Comparison of ENCODE assay signal across 2 cellular contexts in the genomic region with DNA sequence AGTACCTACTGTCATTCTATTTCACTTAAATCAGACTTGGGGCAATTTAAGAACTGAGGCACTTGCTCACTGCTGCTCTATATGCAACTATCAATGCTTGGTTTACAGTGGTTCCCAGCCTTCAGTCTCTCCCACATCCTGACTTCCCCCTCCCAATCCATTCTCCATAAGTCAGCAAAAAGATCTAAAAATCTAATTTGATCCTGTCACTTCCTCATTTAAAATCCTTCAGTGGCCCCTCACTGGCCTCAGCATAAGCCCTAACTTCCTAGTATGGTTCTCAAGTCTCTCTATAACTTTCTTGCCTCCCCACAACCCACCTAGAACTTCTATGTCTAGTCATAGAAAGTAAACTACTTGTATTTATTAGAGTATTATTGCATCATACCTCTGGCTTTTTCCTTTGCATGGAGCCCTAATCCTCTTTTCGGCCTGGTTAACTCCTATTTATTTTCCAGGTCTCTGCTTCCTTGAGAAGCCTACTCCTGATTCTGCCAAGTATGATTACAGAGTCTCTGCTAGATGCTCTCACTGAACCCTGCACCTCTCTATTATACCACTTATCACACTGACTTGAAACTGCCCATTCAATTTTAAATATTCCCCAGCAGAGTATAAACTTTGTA.
TF ChIP-seq lines count a peak whose summit lies in the region.

No MANE protein-coding gene starts in this region.

TF ChIP-seq in HepG2, 621 proteins besides CTCF, POLR2A, EP300 and RAD21 (continues in another document):
- TF ChIP-seq, protein P1, sequence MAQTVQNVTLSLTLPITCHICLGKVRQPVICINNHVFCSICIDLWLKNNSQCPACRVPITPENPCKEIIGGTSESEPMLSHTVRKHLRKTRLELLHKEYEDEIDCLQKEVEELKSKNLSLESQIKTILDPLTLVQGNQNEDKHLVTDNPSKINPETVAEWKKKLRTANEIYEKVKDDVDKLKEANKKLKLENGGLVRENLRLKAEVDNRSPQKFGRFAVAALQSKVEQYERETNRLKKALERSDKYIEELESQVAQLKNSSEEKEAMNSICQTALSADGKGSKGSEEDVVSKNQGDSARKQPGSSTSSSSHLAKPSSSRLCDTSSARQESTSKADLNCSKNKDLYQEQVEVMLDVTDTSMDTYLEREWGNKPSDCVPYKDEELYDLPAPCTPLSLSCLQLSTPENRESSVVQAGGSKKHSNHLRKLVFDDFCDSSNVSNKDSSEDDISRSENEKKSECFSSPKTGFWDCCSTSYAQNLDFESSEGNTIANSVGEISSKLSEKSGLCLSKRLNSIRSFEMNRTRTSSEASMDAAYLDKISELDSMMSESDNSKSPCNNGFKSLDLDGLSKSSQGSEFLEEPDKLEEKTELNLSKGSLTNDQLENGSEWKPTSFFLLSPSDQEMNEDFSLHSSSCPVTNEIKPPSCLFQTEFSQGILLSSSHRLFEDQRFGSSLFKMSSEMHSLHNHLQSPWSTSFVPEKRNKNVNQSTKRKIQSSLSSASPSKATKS (CRISPR knock-in tag; IDR thresholded peaks at IDR 0.05): no peak
- TF ChIP-seq NCOA1 (CRISPR knock-in tag; IDR thresholded peaks at IDR 0.05) (no peak), CBX1 (IDR thresholded peaks at IDR 0.05; ENCODE audit: low read depth) (no peak), ZNF790 (CRISPR knock-in tag; IDR thresholded peaks at IDR 0.05; ENCODE audit: borderline replicate concordance) (no peak), NCOA2 (CRISPR knock-in tag; IDR thresholded peaks at IDR 0.05) (no peak), ZNF724P (CRISPR knock-in tag; IDR thresholded peaks at IDR 0.05; ENCODE audit: borderline replicate concordance) (no peak), CEBPG (CRISPR knock-in tag; IDR thresholded peaks at IDR 0.05) (peak; percentile 48), MAFF (IDR thresholded peaks at IDR 0.05; ENCODE audit: low read depth, low read length) (peak; percentile 21; the same call in 1 of the 2 replicates), ATF7 (IDR thresholded peaks at IDR 0.05) (peak; percentile 74), ATF7 (CRISPR knock-in tag; IDR thresholded peaks at IDR 0.05) (no peak)
- TF ChIP-seq, protein P2, sequence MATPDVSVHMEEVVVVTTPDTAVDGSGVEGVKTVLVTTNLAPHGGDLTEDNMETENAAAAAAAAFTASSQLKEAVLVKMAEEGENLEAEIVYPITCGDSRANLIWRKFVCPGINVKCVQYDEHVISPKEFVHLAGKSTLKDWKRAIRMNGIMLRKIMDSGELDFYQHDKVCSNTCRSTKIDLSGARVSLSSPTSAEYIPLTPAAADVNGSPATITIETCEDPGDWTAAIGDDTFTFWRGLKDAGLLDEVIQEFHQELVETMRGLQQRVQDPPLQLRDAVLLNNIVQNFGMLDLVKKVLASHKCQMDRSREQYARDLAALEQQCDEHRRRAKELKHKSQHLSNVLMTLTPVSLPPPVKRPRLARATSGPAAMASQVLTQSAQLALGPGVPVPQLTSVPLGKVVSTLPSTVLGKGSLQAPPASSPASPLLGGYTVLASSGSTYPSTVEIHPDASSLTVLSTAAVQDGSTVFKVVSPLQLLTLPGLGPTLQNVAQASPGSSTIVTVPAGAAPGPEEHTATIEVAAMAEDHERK (CRISPR knock-in tag; IDR thresholded peaks at IDR 0.05; ENCODE audit: low read depth): no peak
- TF ChIP-seq, protein P3, sequence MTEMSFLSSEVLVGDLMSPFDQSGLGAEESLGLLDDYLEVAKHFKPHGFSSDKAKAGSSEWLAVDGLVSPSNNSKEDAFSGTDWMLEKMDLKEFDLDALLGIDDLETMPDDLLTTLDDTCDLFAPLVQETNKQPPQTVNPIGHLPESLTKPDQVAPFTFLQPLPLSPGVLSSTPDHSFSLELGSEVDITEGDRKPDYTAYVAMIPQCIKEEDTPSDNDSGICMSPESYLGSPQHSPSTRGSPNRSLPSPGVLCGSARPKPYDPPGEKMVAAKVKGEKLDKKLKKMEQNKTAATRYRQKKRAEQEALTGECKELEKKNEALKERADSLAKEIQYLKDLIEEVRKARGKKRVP (CRISPR knock-in tag; IDR thresholded peaks at IDR 0.05): no peak
- TF ChIP-seq, protein P4, sequence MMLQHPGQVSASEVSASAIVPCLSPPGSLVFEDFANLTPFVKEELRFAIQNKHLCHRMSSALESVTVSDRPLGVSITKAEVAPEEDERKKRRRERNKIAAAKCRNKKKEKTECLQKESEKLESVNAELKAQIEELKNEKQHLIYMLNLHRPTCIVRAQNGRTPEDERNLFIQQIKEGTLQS (CRISPR knock-in tag; IDR thresholded peaks at IDR 0.05): no peak
- TF ChIP-seq, protein P5, sequence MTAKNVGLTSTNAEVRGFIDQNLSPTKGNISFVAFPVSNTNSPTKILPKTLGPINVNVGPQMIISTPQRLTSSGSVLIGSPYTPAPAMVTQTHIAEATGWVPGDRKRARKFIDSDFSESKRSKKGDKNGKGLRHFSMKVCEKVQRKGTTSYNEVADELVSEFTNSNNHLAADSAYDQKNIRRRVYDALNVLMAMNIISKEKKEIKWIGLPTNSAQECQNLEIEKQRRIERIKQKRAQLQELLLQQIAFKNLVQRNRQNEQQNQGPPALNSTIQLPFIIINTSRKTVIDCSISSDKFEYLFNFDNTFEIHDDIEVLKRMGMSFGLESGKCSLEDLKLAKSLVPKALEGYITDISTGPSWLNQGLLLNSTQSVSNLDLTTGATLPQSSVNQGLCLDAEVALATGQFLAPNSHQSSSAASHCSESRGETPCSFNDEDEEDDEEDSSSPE (CRISPR knock-in tag; IDR thresholded peaks at IDR 0.05): no peak
- TF ChIP-seq, protein P6, sequence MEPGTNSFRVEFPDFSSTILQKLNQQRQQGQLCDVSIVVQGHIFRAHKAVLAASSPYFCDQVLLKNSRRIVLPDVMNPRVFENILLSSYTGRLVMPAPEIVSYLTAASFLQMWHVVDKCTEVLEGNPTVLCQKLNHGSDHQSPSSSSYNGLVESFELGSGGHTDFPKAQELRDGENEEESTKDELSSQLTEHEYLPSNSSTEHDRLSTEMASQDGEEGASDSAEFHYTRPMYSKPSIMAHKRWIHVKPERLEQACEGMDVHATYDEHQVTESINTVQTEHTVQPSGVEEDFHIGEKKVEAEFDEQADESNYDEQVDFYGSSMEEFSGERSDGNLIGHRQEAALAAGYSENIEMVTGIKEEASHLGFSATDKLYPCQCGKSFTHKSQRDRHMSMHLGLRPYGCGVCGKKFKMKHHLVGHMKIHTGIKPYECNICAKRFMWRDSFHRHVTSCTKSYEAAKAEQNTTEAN (CRISPR knock-in tag; conservative IDR thresholded peaks at IDR 0.05): no peak

TF ChIP-seq in H1, 55 proteins besides CTCF, POLR2A, EP300 and RAD21:
- TF ChIP-seq GTF2F1 (IDR thresholded peaks at IDR 0.05; ENCODE audit: borderline replicate concordance, low read depth, low read length) (no peak), CEBPB (IDR thresholded peaks at IDR 0.05; ENCODE audit: low read depth, low read length) (peak; percentile 48; the same call in 1 of the 2 replicates)
